In genomic region chr16:10773-11172, GRCh38 we compare ENCODE assay signal across 8 cellular contexts. TPM values are rescaled to one million over a fixed set of nuclear protein-coding genes. Genes with fewer than 3 reads are reported as not detected.
DNase-seq lines count a peak whose midpoint lies in the region; ATAC-seq and TF ChIP-seq lines count a peak whose summit lies in the region.
"Not testable (repeated sequence)": the region's sequence is repeated elsewhere in the genome, so short reads cannot be mapped to it uniquely, and the experiment has no call there.

No MANE protein-coding gene starts in this region.

- H4K20me1 ChIP-seq in PC-9 (ENCODE audit: insufficient read depth): not testable (repeated sequence)

- H3K4me3 ChIP-seq in PC-9; astrocyte of the spinal cord (ENCODE audit: low read depth, low read length); left ventricle myocardium inferior; psoas muscle: not testable (repeated sequence)

- CTCF ChIA-PET in PC-9 (lab: Charles Lee); activated CD4-positive, alpha-beta memory T cell treated with anti-CD3 and anti-CD28 coated beads for 36 hours (lab: Charles Lee): not testable (repeated sequence)

- H3F3A ChIP-seq in PC-9 (ENCODE audit: insufficient read depth, low read depth): not testable (repeated sequence)

- DNase-seq in DMS 273 treated with DMSO at 0.1 percent for 48 hours (lab: John Stamatoyannopoulos, UW): peak; percentile 68
- DNase-seq in NCI-H1105 treated with DMSO at 0.1 percent for 48 hours (lab: John Stamatoyannopoulos, UW): peak; percentile 71
- peak in 1 of 2 experiments; percentile 94 for DNase-seq in PC-9
- peak; percentile 98 for DNase-seq in activated CD4-positive, alpha-beta memory T cell treated with anti-CD3 and anti-CD28 coated beads for 36 hours
- DNase-seq in astrocyte of the spinal cord (ENCODE audit: low read depth, low spot score): not testable (repeated sequence)
- DNase-seq in left ventricle myocardium inferior: peak; percentile 93
- peak; percentile 93 to 97 for DNase-seq in psoas muscle
- DNase-seq in stimulated activated naive CD4-positive, alpha-beta T cell treated with Interleukin-2 at 50 U/mL for 16 hours (lab: John Stamatoyannopoulos, UW): peak; percentile 81

- not testable (repeated sequence) for H3K36me3 ChIP-seq in PC-9 (ENCODE audit: low read depth); left ventricle myocardium inferior; psoas muscle (ENCODE audit: insufficient read depth in 1 of 2, low read depth in 1 of 2)

- H3K9me2 ChIP-seq in PC-9 (ENCODE audit: insufficient read depth): not testable (repeated sequence)

- not testable (repeated sequence) for H3K27me3 ChIP-seq in PC-9 (ENCODE audit: insufficient read depth, low read depth); left ventricle myocardium inferior (ENCODE audit: low read depth); psoas muscle (ENCODE audit: insufficient read depth in 3 of 3, low read length in 2 of 3)

- not testable (repeated sequence) for H2AFZ ChIP-seq in PC-9

- ATAC-seq in psoas muscle: not testable (repeated sequence)

- H3K4me3 Mint-ChIP-seq in activated CD4-positive, alpha-beta memory T cell treated with anti-CD3 and anti-CD28 coated beads for 36 hours: not testable (repeated sequence)

- H3K36me3 Mint-ChIP-seq in activated CD4-positive, alpha-beta memory T cell treated with anti-CD3 and anti-CD28 coated beads for 36 hours: not testable (repeated sequence)

- in situ Hi-C loops in astrocyte of the spinal cord (cut with HindIII; ENCODE audit: low sequenced_read_pairs): not testable (repeated sequence)

- not testable (repeated sequence) for H3K27ac ChIP-seq in PC-9; left ventricle myocardium inferior (replicated peaks); psoas muscle

- not testable (repeated sequence) for H3K27me3 Mint-ChIP-seq in activated CD4-positive, alpha-beta memory T cell treated with anti-CD3 and anti-CD28 coated beads for 36 hours

- not testable (repeated sequence) for H3K4me1 Mint-ChIP-seq in activated CD4-positive, alpha-beta memory T cell treated with anti-CD3 and anti-CD28 coated beads for 36 hours (ENCODE audit: low read depth)

- not testable (repeated sequence) for H3K4me2 ChIP-seq in PC-9

- 8 to 16% (median 14%) methylated on average over 6 to 9 of the region's 26 CpGs for WGBS in psoas muscle, 3 donors

- H3K27ac Mint-ChIP-seq in activated CD4-positive, alpha-beta memory T cell treated with anti-CD3 and anti-CD28 coated beads for 36 hours: not testable (repeated sequence)

- H3K9me3 ChIP-seq in PC-9 (ENCODE audit: insufficient read depth, low read depth); left ventricle myocardium inferior (replicated peaks); psoas muscle: not testable (repeated sequence)

- H3K9me3 Mint-ChIP-seq in activated CD4-positive, alpha-beta memory T cell treated with anti-CD3 and anti-CD28 coated beads for 36 hours: not testable (repeated sequence)

- POLR2A ChIA-PET in PC-9 (lab: Charles Lee; ENCODE audit: unreplicated experiment); activated CD4-positive, alpha-beta memory T cell treated with anti-CD3 and anti-CD28 coated beads for 36 hours (lab: Charles Lee): not testable (repeated sequence)

- TF ChIP-seq CTCF in PC-9 (conservative IDR thresholded peaks at IDR 0.05): peak; percentile 70
- TF ChIP-seq CTCF in astrocyte of the spinal cord (IDR thresholded peaks at IDR 0.05; ENCODE audit: low read depth, low read length): peak; percentile 46
- peak; percentile 45 for TF ChIP-seq CTCF in left ventricle myocardium inferior (IDR thresholded peaks at IDR 0.05; ENCODE audit: borderline replicate concordance)
- peak; percentile 45 for TF ChIP-seq CTCF in psoas muscle (IDR thresholded peaks at IDR 0.05)

- not testable (repeated sequence) for H3K79me2 ChIP-seq in PC-9 (ENCODE audit: low read depth)

- not testable (repeated sequence) for BruUV-seq in PC-9 (replicated peaks; lab: Mats Ljungman, UMichigan)

- intact Hi-C loops in PC-9 (cut with micrococcal nuclease; ENCODE audit: unreplicated experiment); activated CD4-positive, alpha-beta memory T cell treated with anti-CD3 and anti-CD28 coated beads for 36 hours (cut with micrococcal nuclease); left ventricle myocardium inferior (cut with micrococcal nuclease); psoas muscle (cut with DNase I): not testable (repeated sequence)

- H3K4me1 ChIP-seq in PC-9 (replicated peaks; ENCODE audit: insufficient read depth); left ventricle myocardium inferior; psoas muscle: not testable (repeated sequence)

RNA-seq across cellular contexts. Expression of gene POLR3K, which starts 42.6 kb away (rescaled TPM):
- total RNA-seq in PC-9 (2021) (33.5 and 38.4 TPM in 2 replicates), left ventricle myocardium inferior (11.7 TPM), psoas muscle (10 to 100 TPM in 2 of 4 donors, 1 to 10 TPM in 2; 5.8 to 16.2 (median 9.0) TPM)
- 10 to 100 TPM; 39.9 to 45.3 TPM for total RNA-seq in activated CD4-positive, alpha-beta memory T cell treated with anti-CD3 and anti-CD28 coated beads for 36 hours
- polyA plus RNA-seq in psoas muscle: 10 to 100 TPM in 2 of 3 donors, 1 to 10 TPM in 1; 8.9 to 17.5 (median 11.7) TPM

RNA-seq across cellular contexts. Expression of gene SNRNP25, which starts 42.9 kb away (rescaled TPM):
- total RNA-seq in PC-9 (2021): 60.8 and 61.4 TPM in 2 replicates
- 10 to 100 TPM; 48.5 to 51.1 TPM for total RNA-seq in activated CD4-positive, alpha-beta memory T cell treated with anti-CD3 and anti-CD28 coated beads for 36 hours
- total RNA-seq in left ventricle myocardium inferior: 71.2 TPM
- total RNA-seq in psoas muscle: 10 to 100 TPM; 40.0 to 62.0 (median 48.9) TPM
- polyA plus RNA-seq in psoas muscle: 10 to 100 TPM; 65.3 to 82.2 (median 70.5) TPM
